Comparison of ENCODE assay signal across 8 cellular contexts in the genomic region with DNA sequence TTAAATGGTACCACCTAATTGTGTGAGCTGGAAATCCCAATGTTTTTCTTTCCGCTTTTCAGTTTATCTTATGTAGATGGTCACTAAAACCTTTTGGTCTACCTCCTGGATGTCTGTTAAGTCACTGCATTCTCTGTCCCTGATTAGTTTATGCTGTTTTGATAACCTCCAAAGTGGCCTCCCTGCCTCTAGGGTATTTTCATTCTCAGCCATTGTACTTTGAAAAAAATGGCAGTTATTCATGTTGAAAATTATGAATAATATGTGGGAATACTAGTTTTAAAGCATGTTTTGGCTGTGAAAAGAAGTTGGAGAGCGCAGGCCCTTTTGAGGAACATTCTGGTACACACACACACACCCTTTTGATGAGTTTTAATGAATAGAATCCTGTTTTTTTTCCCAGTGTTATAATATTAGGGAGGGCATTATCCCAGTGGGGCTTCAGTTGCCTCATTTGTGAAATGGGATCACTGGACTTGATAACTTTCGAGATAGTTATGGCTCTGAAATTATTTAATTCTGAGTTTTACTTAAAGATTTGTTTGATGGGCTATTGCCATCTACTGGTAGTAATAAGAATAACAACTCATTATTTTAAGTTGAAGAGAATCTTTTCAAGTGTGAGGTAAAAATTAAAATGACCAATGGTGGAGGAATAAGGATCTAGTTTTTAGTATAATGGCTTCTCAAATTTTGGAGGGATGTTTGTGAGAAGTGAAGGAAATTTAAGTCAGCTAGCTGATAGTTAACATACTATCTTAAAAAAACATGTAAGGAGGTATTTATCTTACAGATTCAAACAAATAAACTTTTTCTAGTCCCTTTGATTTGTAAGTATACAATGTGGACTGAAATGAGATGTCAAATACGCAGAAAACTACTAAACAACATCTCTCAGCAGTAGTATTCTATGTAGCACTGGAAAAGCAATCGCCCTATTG. TPM values are rescaled to one million over a fixed set of nuclear protein-coding genes. Genes with fewer than 3 reads are reported as not detected.
DNase-seq lines count a peak whose midpoint lies in the region.

No MANE protein-coding gene starts in this region.

- H3K27me3 Mint-ChIP-seq in activated CD4-positive, alpha-beta T cell treated with anti-CD3 and anti-CD28 coated beads, Interleukin-2, amount 10 ng/mL, durations not matched to agents 24 days and 14 days = no peaks in the 10 kb centered on the region

- no peak overlapping the region for H3K4me3 Mint-ChIP-seq in activated CD4-positive, alpha-beta T cell treated with anti-CD3 and anti-CD28 coated beads, Interleukin-2, amount 10 ng/mL, durations not matched to agents 24 days and 14 days

- peaks cover 21% of the 10 kb centered on the region for H3K36me3 Mint-ChIP-seq in activated CD4-positive, alpha-beta T cell treated with anti-CD3 and anti-CD28 coated beads, Interleukin-2, amount 10 ng/mL, durations not matched to agents 24 days and 14 days (ENCODE audit: low read depth)

- DNase-seq in AML-193 (lab: John Stamatoyannopoulos, UW) (peak; percentile 39 to 56), GM19238 (ENCODE audit: insufficient read length, low spot score) (peak; percentile 7), OCI-M1 (lab: John Stamatoyannopoulos, UW) (peak; percentile 77), epidermal melanocyte (ENCODE audit: insufficient read length, low spot score) (peak; percentile 61), pons (ENCODE audit: low spot score) (peak; percentile 65), Ammon's horn (ENCODE audit: low spot score) (no peak), NCI-H226 (no peak)
- DNase-seq in activated CD4-positive, alpha-beta T cell treated with anti-CD3 and anti-CD28 coated beads, Interleukin-2, amount 10 ng/mL, durations not matched to agents 24 days and 14 days = no peak

- H3K27ac Mint-ChIP-seq in activated CD4-positive, alpha-beta T cell treated with anti-CD3 and anti-CD28 coated beads, Interleukin-2, amount 10 ng/mL, durations not matched to agents 24 days and 14 days = no peak overlapping the region

- H3K9me3 Mint-ChIP-seq in activated CD4-positive, alpha-beta T cell treated with anti-CD3 and anti-CD28 coated beads, Interleukin-2, amount 10 ng/mL, durations not matched to agents 24 days and 14 days = no peaks in the 10 kb centered on the region

- intact Hi-C loops in activated CD4-positive, alpha-beta T cell treated with anti-CD3 and anti-CD28 coated beads, Interleukin-2, amount 10 ng/mL, durations not matched to agents 24 days and 14 days (cut with micrococcal nuclease) = loop anchor here (1.0 to 10.0 kb wide), 4 partner anchors 57 to 486 kb away; partner anchors contain the start of gene ZC3H12C

- peaks cover 53% of the 10 kb centered on the region for H3K4me1 Mint-ChIP-seq in activated CD4-positive, alpha-beta T cell treated with anti-CD3 and anti-CD28 coated beads, Interleukin-2, amount 10 ng/mL, durations not matched to agents 24 days and 14 days

RNA-seq across cellular contexts. Expression of gene FDX1, which starts 3.9 kb away (rescaled TPM):
- 14.2 and 16.4 TPM in 2 replicates for total RNA-seq in activated CD4-positive, alpha-beta T cell treated with anti-CD3 and anti-CD28 coated beads, Interleukin-2, amount 10 ng/mL, durations not matched to agents 24 days and 14 days

Comparison
In these comparisons a context has a peak if more than half of its experiments do, and no peak if none do; other contexts are left out.
1. DNase-seq: peak in AML-193 (2 of 2), GM19238 (single experiment), OCI-M1 (single experiment), epidermal melanocyte (single experiment) and pons (single experiment); none in Ammon's horn (single experiment), NCI-H226 (single experiment) and activated CD4-positive, alpha-beta T cell treated with anti-CD3 and anti-CD28 coated beads, Interleukin-2, amount 10 ng/mL, durations not matched to agents 24 days and 14 days (single experiment).